25 cellular contexts compared by ENCODE assay signal in genomic region chr11:115558635-115559034, GRCh38. TPM values are rescaled to one million over a fixed set of nuclear protein-coding genes. Genes with fewer than 3 reads are reported as not detected.
DNase-seq lines count a peak whose midpoint lies in the region; ATAC-seq and TF ChIP-seq lines count a peak whose summit lies in the region.
"Had no signal": no experiment of that assay in that cellular context is flagged by ENCODE, and none has a peak within 500 bp of the region (broad histone marks: within the 10 kb centered on the region; RNA-seq: fewer than 3 reads in every experiment).

No MANE protein-coding gene starts in this region.

- no peak overlapping the region for H3K27ac Mint-ChIP-seq in natural killer cell treated with Interleukin-12 subunit alpha and Interleukin-12 subunit beta and Interleukin-15 and Interleukin-18, amount 100 ng/mL, for 72 hours
- H3K27ac Mint-ChIP-seq: CD14-positive monocyte; CD4-positive, alpha-beta memory T cell; CD4-positive, CD25-positive, alpha-beta regulatory T cell; CD8-positive, alpha-beta memory T cell had no signal

- H3K9me3 Mint-ChIP-seq in natural killer cell treated with Interleukin-12 subunit alpha and Interleukin-12 subunit beta and Interleukin-15 and Interleukin-18, amount 100 ng/mL, for 72 hours = peaks cover 2% of the 10 kb centered on the region

- CTCF ChIA-PET in HEK293 (lab: Yijun Ruan, JAX) = interaction anchor here (0.6 to 1.5 kb wide), 2 partner anchors 9 to 129 kb away, joined by 3 read pairs; no protein-coding TSS in a partner anchor

- H3K4me1 ChIP-seq in HEK293 (ENCODE audit: control insufficient read depth, insufficient read depth, low read length) = no peaks in the 10 kb centered on the region

- ATAC-seq in GM21723 (IDR thresholded peaks at IDR 0.05; ENCODE audit: unreplicated experiment) = no peak
- no peak for ATAC-seq in natural killer cell treated with Interleukin-12 subunit alpha and Interleukin-12 subunit beta and Interleukin-15 and Interleukin-18, amount 100 ng/mL, for 72 hours
- ATAC-seq: GM12878 had no signal

- no peaks in the 10 kb centered on the region for H3K36me3 ChIP-seq in HEK293 (ENCODE audit: control insufficient read depth in 2 of 2, insufficient read depth in 1 of 2, low read length in 2 of 2)
- no peaks in the 10 kb centered on the region for H3K36me3 ChIP-seq in WERI-Rb-1
- H3K36me3 ChIP-seq: BE2C, BLaER1 had no signal

- no peaks in the 10 kb centered on the region for H3K27me3 ChIP-seq in WERI-Rb-1 (ENCODE audit: insufficient read depth, low read depth, severe bottlenecking)
- H3K27me3 ChIP-seq: BE2C, BLaER1 had no signal

- H3K27ac ChIP-seq in HEK293 (ENCODE audit: extremely low read depth, low read depth, low read length) = no peak overlapping the region
- H3K27ac ChIP-seq in WERI-Rb-1 = peak overlapping the region; percentile 92
- H3K27ac ChIP-seq: BLaER1 had no signal

- no peak for DNase-seq in WERI-Rb-1
- DNase-seq in islet precursor cell = peak; percentile 14
- no peak for DNase-seq in natural killer cell treated with Interleukin-12 subunit alpha and Interleukin-12 subunit beta and Interleukin-15 and Interleukin-18, amount 100 ng/mL, for 72 hours (ENCODE audit: low spot score)
- no peak for DNase-seq in glomerular visceral epithelial cell (ENCODE audit: extremely low spot score)
- DNase-seq: 8988T; ACHN; BE2C; C1 segment of cervical spinal cord; CD4-positive, alpha-beta memory T cell; CD4-positive, CD25-positive, alpha-beta regulatory T cell; CD8-positive, alpha-beta memory T cell; COR-L47; DMS 273 treated with DMSO at 0.1 percent for 48 hours; DMS153; DMS53; DMS79; DND-41; EL; GDM1 had no signal

- no peak overlapping the region for H3K4me3 Mint-ChIP-seq in natural killer cell treated with Interleukin-12 subunit alpha and Interleukin-12 subunit beta and Interleukin-15 and Interleukin-18, amount 100 ng/mL, for 72 hours
- H3K4me3 Mint-ChIP-seq: CD14-positive monocyte; CD4-positive, alpha-beta memory T cell; CD4-positive, CD25-positive, alpha-beta regulatory T cell; CD8-positive, alpha-beta memory T cell had no signal

- TF ChIP-seq CTCF in HEK293 (tag by site-specific recombination; IDR thresholded peaks at IDR 0.05) (no peak), WERI-Rb-1 (IDR thresholded peaks at IDR 0.05; ENCODE audit: low read depth, low read length) (no peak)

- H3K9me3 ChIP-seq in HEK293 (ENCODE audit: control insufficient read depth, insufficient read depth, low read depth, low read length) (no peaks in the 10 kb centered on the region), WERI-Rb-1 (ENCODE audit: severe bottlenecking) (peaks cover 8% of the 10 kb centered on the region)
- H3K9me3 ChIP-seq: BE2C, BLaER1 had no signal

- H3K4me3 ChIP-seq in HEK293 (ENCODE audit: low read depth, low read length) (no peak overlapping the region), WERI-Rb-1 (ENCODE audit: low read depth, low read length) (no peak overlapping the region)
- H3K4me3 ChIP-seq: BLaER1, GM12878 had no signal

- peaks cover 2 to 23% of the 10 kb centered on the region in 2 donors for H3K27me3 Mint-ChIP-seq in natural killer cell treated with Interleukin-12 subunit alpha and Interleukin-12 subunit beta and Interleukin-15 and Interleukin-18, amount 100 ng/mL, for 72 hours
- H3K27me3 Mint-ChIP-seq: CD4-positive, alpha-beta memory T cell; CD8-positive, alpha-beta memory T cell had no signal

- H3K36me3 Mint-ChIP-seq in natural killer cell treated with Interleukin-12 subunit alpha and Interleukin-12 subunit beta and Interleukin-15 and Interleukin-18, amount 100 ng/mL, for 72 hours = no peaks in the 10 kb centered on the region
- H3K36me3 Mint-ChIP-seq: CD14-positive monocyte; CD4-positive, alpha-beta memory T cell; CD4-positive, CD25-positive, alpha-beta regulatory T cell; CD8-positive, alpha-beta memory T cell had no signal

- POLR2A ChIA-PET in HEK293 (lab: Yijun Ruan, JAX) = no interaction called here

- H3K4me1 Mint-ChIP-seq in natural killer cell treated with Interleukin-12 subunit alpha and Interleukin-12 subunit beta and Interleukin-15 and Interleukin-18, amount 100 ng/mL, for 72 hours (ENCODE audit: low read depth in 2 of 2) = no peaks in the 10 kb centered on the region
- H3K4me1 Mint-ChIP-seq: CD14-positive monocyte; CD4-positive, alpha-beta memory T cell; CD4-positive, CD25-positive, alpha-beta regulatory T cell; CD8-positive, alpha-beta memory T cell had no signal

TF ChIP-seq in HEK293, 187 proteins besides CTCF, POLR2A, EP300 and RAD21:
- TF ChIP-seq ZNF624 (tag by site-specific recombination; IDR thresholded peaks at IDR 0.05) (no peak), ZEB2 (tag by site-specific recombination; IDR thresholded peaks at IDR 0.05) (no peak), BCL11B (tag by site-specific recombination; IDR thresholded peaks at IDR 0.05; ENCODE audit: low read depth) (no peak), ZNF610 (tag by site-specific recombination; IDR thresholded peaks at IDR 0.05; ENCODE audit: borderline replicate concordance) (peak; percentile 97), ZFP37 (tag by site-specific recombination; IDR thresholded peaks at IDR 0.05) (no peak), ZNF354C (tag by site-specific recombination; IDR thresholded peaks at IDR 0.05; ENCODE audit: borderline replicate concordance, low read depth) (no peak)
- TF ChIP-seq, protein P1, sequence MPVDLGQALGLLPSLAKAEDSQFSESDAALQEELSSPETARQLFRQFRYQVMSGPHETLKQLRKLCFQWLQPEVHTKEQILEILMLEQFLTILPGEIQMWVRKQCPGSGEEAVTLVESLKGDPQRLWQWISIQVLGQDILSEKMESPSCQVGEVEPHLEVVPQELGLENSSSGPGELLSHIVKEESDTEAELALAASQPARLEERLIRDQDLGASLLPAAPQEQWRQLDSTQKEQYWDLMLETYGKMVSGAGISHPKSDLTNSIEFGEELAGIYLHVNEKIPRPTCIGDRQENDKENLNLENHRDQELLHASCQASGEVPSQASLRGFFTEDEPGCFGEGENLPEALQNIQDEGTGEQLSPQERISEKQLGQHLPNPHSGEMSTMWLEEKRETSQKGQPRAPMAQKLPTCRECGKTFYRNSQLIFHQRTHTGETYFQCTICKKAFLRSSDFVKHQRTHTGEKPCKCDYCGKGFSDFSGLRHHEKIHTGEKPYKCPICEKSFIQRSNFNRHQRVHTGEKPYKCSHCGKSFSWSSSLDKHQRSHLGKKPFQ (tag by site-specific recombination; IDR thresholded peaks at IDR 0.05) = no peak

RNA-seq across cellular contexts. Expression of gene CADM1, which starts 54.4 kb away (rescaled TPM):
- 1 to 10 TPM in 1 of 2 donors, under 1 TPM in 1; 0.50 to 1.0 TPM for total RNA-seq in natural killer cell treated with Interleukin-12 subunit alpha and Interleukin-12 subunit beta and Interleukin-15 and Interleukin-18, amount 100 ng/mL, for 72 hours
- total RNA-seq: G401 had no signal
